In genomic region chr5:151085517-151086031, GRCh38 we compare ENCODE assay signal across 8 cellular contexts. TPM values are rescaled to one million over a fixed set of nuclear protein-coding genes. Genes with fewer than 3 reads are reported as not detected.
DNase-seq lines count a peak whose midpoint lies in the region; ATAC-seq, FAIRE-seq and TF ChIP-seq lines count a peak whose summit lies in the region.

No MANE protein-coding gene starts in this region.

- H3K9me3 ChIP-seq in keratinocyte (ENCODE audit: control insufficient read depth, low read depth, low read length) (no peaks in the 10 kb centered on the region), thoracic aorta (no peaks in the 10 kb centered on the region)

- intact Hi-C loops in activated T-helper 1 cell treated with anti-CD3 and anti-CD28 coated beads, Interleukin-12 subunit alpha, Interleukin-12 subunit beta, Interleukin-2, Interleukin-4 antibody, amounts not matched to agents 30 ng/mL and 10 ng/mL and 1 ng/mL, durations not matched to agents 14 hours and 24 hours and 36 hours (cut with micrococcal nuclease), result no loop called here

- peak overlapping the region; percentile 82 for H3K9ac ChIP-seq in keratinocyte (ENCODE audit: control insufficient read depth, extremely low read depth, insufficient read depth, low read length)

- TF ChIP-seq CTCF in keratinocyte (optimal IDR thresholded peaks at IDR 0.05 in 1 of 3, IDR thresholded peaks at IDR 0.05 in 1 of 3, conservative IDR thresholded peaks at IDR 0.05 in 1 of 3; ENCODE audit: extremely low read depth in 1 of 3, insufficient read depth in 2 of 3, low read length in 3 of 3) (no peak), thoracic aorta (IDR thresholded peaks at IDR 0.05) (no peak)

- H3K4me1 ChIP-seq in keratinocyte (ENCODE audit: control insufficient read depth, extremely low read depth, insufficient read depth, low read length) (peaks cover 53% of the 10 kb centered on the region), thoracic aorta (ENCODE audit: control insufficient read depth in 1 of 2, low read depth in 2 of 2) (peaks cover 28 to 42% of the 10 kb centered on the region in 2 donors)

- DNase-seq in activated T-cell treated with anti-CD3 and anti-CD28 coated beads for 48 hours (ENCODE audit: low read depth) (peak; percentile 36), activated T-cell treated with anti-CD3 and anti-CD28 coated beads for 4 hours (no peak), keratinocyte (ENCODE audit: low read depth, low spot score) (no peak), thoracic aorta (ENCODE audit: low spot score) (no peak), retina (no peak)
- peak; percentile 55 for DNase-seq in activated T-helper 1 cell treated with anti-CD3 and anti-CD28 coated beads, Interleukin-12 subunit alpha, Interleukin-12 subunit beta, Interleukin-2, Interleukin-4 antibody, amounts not matched to agents 30 ng/mL and 10 ng/mL and 1 ng/mL, durations not matched to agents 14 hours and 24 hours and 36 hours (ENCODE audit: low spot score)

- peak overlapping the region; percentile 43 for H2AFZ ChIP-seq in keratinocyte (ENCODE audit: control insufficient read depth, low read length)

- H3K4me3 ChIP-seq in keratinocyte (ENCODE audit: control insufficient read depth in 2 of 3, extremely low read depth in 1 of 3, insufficient read depth in 2 of 3, low read depth in 1 of 3, low read length in 3 of 3) (peak overlapping the region in 2 of 3 experiments; percentile 44 to 66), thoracic aorta (no peak overlapping the region)

- peaks cover 10% of the 10 kb centered on the region for H3K36me3 Mint-ChIP-seq in activated T-helper 1 cell treated with anti-CD3 and anti-CD28 coated beads, Interleukin-12 subunit alpha, Interleukin-12 subunit beta, Interleukin-2, Interleukin-4 antibody, amounts not matched to agents 30 ng/mL and 10 ng/mL and 1 ng/mL, durations not matched to agents 14 hours and 24 hours and 36 hours (ENCODE audit: low read depth)

- no peaks in the 10 kb centered on the region for H3K9me1 ChIP-seq in keratinocyte (ENCODE audit: control insufficient read depth, extremely low read depth, insufficient read depth, low read length)

- H3K27ac ChIP-seq in keratinocyte (ENCODE audit: control insufficient read depth, insufficient read depth, low read length) (peak overlapping the region; percentile 69), thoracic aorta (peak overlapping the region; percentile 38)

- peaks cover 70% of the 10 kb centered on the region for H3K4me1 Mint-ChIP-seq in activated T-helper 1 cell treated with anti-CD3 and anti-CD28 coated beads, Interleukin-12 subunit alpha, Interleukin-12 subunit beta, Interleukin-2, Interleukin-4 antibody, amounts not matched to agents 30 ng/mL and 10 ng/mL and 1 ng/mL, durations not matched to agents 14 hours and 24 hours and 36 hours (ENCODE audit: low read depth)

- H3K4me3 Mint-ChIP-seq in activated T-helper 1 cell treated with anti-CD3 and anti-CD28 coated beads, Interleukin-12 subunit alpha, Interleukin-12 subunit beta, Interleukin-2, Interleukin-4 antibody, amounts not matched to agents 30 ng/mL and 10 ng/mL and 1 ng/mL, durations not matched to agents 14 hours and 24 hours and 36 hours, result peak overlapping the region; percentile 84

- no peak for ATAC-seq in thoracic aorta (ENCODE audit: insufficient number of reproducible peaks, low FRiP score, low read depth)
- no peak for ATAC-seq in HG03095 (IDR thresholded peaks at IDR 0.05; ENCODE audit: unreplicated experiment)
- no peak for ATAC-seq in GM21360 (IDR thresholded peaks at IDR 0.05; ENCODE audit: unreplicated experiment)

- no peak for FAIRE-seq in keratinocyte (lab: Jason Lieb, UNC)

- no peaks in the 10 kb centered on the region for H3K27me3 ChIP-seq in keratinocyte (ENCODE audit: control insufficient read depth, extremely low read depth, insufficient read depth, low read length)
- H3K27me3 ChIP-seq in thoracic aorta (replicated peaks; ENCODE audit: insufficient read depth), result no peaks in the 10 kb centered on the region

- H3K27me3 Mint-ChIP-seq in activated T-helper 1 cell treated with anti-CD3 and anti-CD28 coated beads, Interleukin-12 subunit alpha, Interleukin-12 subunit beta, Interleukin-2, Interleukin-4 antibody, amounts not matched to agents 30 ng/mL and 10 ng/mL and 1 ng/mL, durations not matched to agents 14 hours and 24 hours and 36 hours (ENCODE audit: insufficient read depth), result no peaks in the 10 kb centered on the region

- dilution Hi-C loops in keratinocyte (cut with MboI; ENCODE audit: extremely low pct_ligation_motif_present, low sequenced_read_pairs), result no loop called here

- H3K36me3 ChIP-seq in keratinocyte (ENCODE audit: control insufficient read depth in 2 of 2, extremely low read depth in 1 of 2, insufficient read depth in 2 of 2, low read length in 2 of 2), result no peaks in the 10 kb centered on the region
- no peaks in the 10 kb centered on the region for H3K36me3 ChIP-seq in thoracic aorta

- H3K79me2 ChIP-seq in keratinocyte (ENCODE audit: control insufficient read depth, insufficient read depth, low read length), result peaks cover 23% of the 10 kb centered on the region

- H3K9me3 Mint-ChIP-seq in activated T-helper 1 cell treated with anti-CD3 and anti-CD28 coated beads, Interleukin-12 subunit alpha, Interleukin-12 subunit beta, Interleukin-2, Interleukin-4 antibody, amounts not matched to agents 30 ng/mL and 10 ng/mL and 1 ng/mL, durations not matched to agents 14 hours and 24 hours and 36 hours, result no peaks in the 10 kb centered on the region

- peak overlapping the region; percentile 95 for H3K27ac Mint-ChIP-seq in activated T-helper 1 cell treated with anti-CD3 and anti-CD28 coated beads, Interleukin-12 subunit alpha, Interleukin-12 subunit beta, Interleukin-2, Interleukin-4 antibody, amounts not matched to agents 30 ng/mL and 10 ng/mL and 1 ng/mL, durations not matched to agents 14 hours and 24 hours and 36 hours

- H4K20me1 ChIP-seq in keratinocyte (ENCODE audit: control insufficient read depth, extremely low read depth, insufficient read depth, low read length), result no peaks in the 10 kb centered on the region

- peak overlapping the region; percentile 58 for H3K4me2 ChIP-seq in keratinocyte (ENCODE audit: control insufficient read depth, extremely low read depth, insufficient read depth, low read depth, low read length)

RNA-seq across cellular contexts. Expression of gene TNIP1, which starts 4.7 kb away (rescaled TPM):
- total RNA-seq in activated T-helper 1 cell treated with anti-CD3 and anti-CD28 coated beads, Interleukin-12 subunit alpha, Interleukin-12 subunit beta, Interleukin-2, Interleukin-4 antibody, amounts not matched to agents 30 ng/mL and 10 ng/mL and 1 ng/mL, durations not matched to agents 14 hours and 24 hours and 36 hours, result 287 and 304 TPM in 2 replicates
- 43.4 to 98.3 TPM (median 47.9 TPM) in 3 replicates for polyA plus RNA-seq in keratinocyte
- polyA plus RNA-seq in keratinocyte (2011; ENCODE audit: low read depth), result 188 TPM
- 71.4 and 109 TPM in 2 replicates for polyA plus RNA-seq in keratinocyte (2011; cell fraction: cytosol; rRNA removed)
- polyA plus RNA-seq in keratinocyte (2011; cell fraction: nucleus; rRNA removed), result 67.6 and 70.0 TPM in 2 replicates
- polyA plus RNA-seq in keratinocyte (2012; ENCODE audit: low replicate concordance), result 63.7 and 120 TPM in 2 replicates
- polyA minus RNA-seq in keratinocyte, result 82.8 to 116 TPM (median 88.8 TPM) in 3 replicates
- 146 TPM for polyA minus RNA-seq in keratinocyte (2011; cell fraction: cytosol; rRNA and poly(A)+ RNA removed)
- 54.0 and 61.1 TPM in 2 replicates for polyA minus RNA-seq in keratinocyte (2011; cell fraction: nucleus; rRNA and poly(A)+ RNA removed)
- 100 to 1,000 TPM in 1 of 2 donors, 10 to 100 TPM in 1; 77.4 to 103 TPM for total RNA-seq in thoracic aorta

Comparison
In these comparisons a context has a peak if more than half of its experiments do, and no peak if none do; other contexts are left out.
1. DNase-seq: peak in activated T-cell treated with anti-CD3 and anti-CD28 coated beads for 48 hours (single experiment) and activated T-helper 1 cell treated with anti-CD3 and anti-CD28 coated beads, Interleukin-12 subunit alpha, Interleukin-12 subunit beta, Interleukin-2, Interleukin-4 antibody, amounts not matched to agents 30 ng/mL and 10 ng/mL and 1 ng/mL, durations not matched to agents 14 hours and 24 hours and 36 hours (single experiment); none in activated T-cell treated with anti-CD3 and anti-CD28 coated beads for 4 hours (single experiment), keratinocyte (single experiment), thoracic aorta (single experiment) and retina (single experiment).